In the genomic region with DNA sequence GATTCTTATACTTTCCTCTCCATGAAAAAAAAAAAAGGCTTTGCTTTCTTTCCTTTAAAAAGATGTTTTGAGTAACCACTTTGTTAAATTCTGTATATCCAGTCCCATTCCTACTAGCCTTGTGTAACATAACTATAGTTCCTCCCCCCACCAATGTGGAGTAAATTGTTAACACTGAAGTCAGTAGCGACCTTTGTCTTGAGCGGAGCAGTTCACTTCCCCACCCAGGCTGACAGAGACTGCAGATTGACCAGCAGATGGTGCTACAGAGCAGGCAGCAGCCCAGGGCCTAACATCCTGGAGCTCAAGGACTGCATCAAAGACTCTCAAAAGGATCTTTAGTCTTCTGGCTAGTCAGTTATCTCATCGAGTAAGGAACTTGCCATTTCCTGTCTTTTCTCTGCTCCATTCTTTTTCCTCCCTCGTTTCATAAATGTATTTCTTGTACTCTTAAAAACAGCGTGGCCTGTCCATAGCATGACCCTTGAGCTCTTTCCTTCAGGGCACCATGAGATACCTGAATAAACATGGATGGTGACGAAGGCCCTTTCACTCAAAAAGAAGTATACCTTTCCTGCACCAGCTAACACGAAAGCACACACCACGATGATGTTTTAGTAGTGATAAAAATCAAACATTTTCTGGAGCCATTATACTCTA, we compare ENCODE assay signal across 8 cellular contexts.
A peak's percentile ranks its signal among the peaks of the same experiment; 100 is the strongest.
DNase-seq lines count a peak whose midpoint lies in the region; ATAC-seq, FAIRE-seq and TF ChIP-seq lines count a peak whose summit lies in the region.

No MANE protein-coding gene starts in this region.

- peak; percentile 47 for DNase-seq in A172 (ENCODE audit: low spot score)
- DNase-seq in GM18507 (ENCODE audit: extremely low spot score, insufficient read length, low read depth), result peak; percentile 8
- DNase-seq in NCI-H146 (lab: John Stamatoyannopoulos, UW), result peak; percentile 27
- DNase-seq in T-cell, result peak in 31 of 34 experiments; percentile 1 to 51 (median 27)
- DNase-seq in astrocyte (ENCODE audit: low read depth), result peak; percentile 61
- DNase-seq in iPS DF 19.7 (ENCODE audit: low read depth, low spot score), result peak; percentile 68
- peak; percentile 86 for DNase-seq in spleen

- H3K9me3 Mint-ChIP-seq in T-cell (no peaks in the 10 kb centered on the region), astrocyte (ENCODE audit: unreplicated experiment) (no peaks in the 10 kb centered on the region)

- H3K27ac ChIP-seq in astrocyte (ENCODE audit: low read depth, low read length) (no peak overlapping the region), spleen (no peak overlapping the region)

- POLR2A ChIA-PET in T-cell (lab: Charles Lee), result no interaction called here

- H3K36me3 ChIP-seq in astrocyte (ENCODE audit: insufficient read depth, low read length) (no peaks in the 10 kb centered on the region), spleen (no peaks in the 10 kb centered on the region)

- peaks cover 9% of the 10 kb centered on the region for H3K4me1 ChIP-seq in astrocyte (ENCODE audit: insufficient read depth, low read length)
- no peaks in the 10 kb centered on the region for H3K4me1 ChIP-seq in spleen

- H3K9me3 ChIP-seq in astrocyte (ENCODE audit: insufficient read depth, low read depth, low read length) (no peaks in the 10 kb centered on the region), spleen (no peaks in the 10 kb centered on the region)

- H3K9ac ChIP-seq in astrocyte (ENCODE audit: low read length), result no peak overlapping the region

- CTCF ChIA-PET in T-cell (lab: Charles Lee), result interaction anchor here (0.7 to 1.8 kb wide), 7 partner anchors 8 to 414 kb away, joined by 3 to 6 read pairs (median 4); no protein-coding TSS in a partner anchor

- H3K36me3 Mint-ChIP-seq in T-cell (no peaks in the 10 kb centered on the region), astrocyte (ENCODE audit: low read depth, unreplicated experiment) (no peaks in the 10 kb centered on the region)

- H3K4me1 Mint-ChIP-seq in T-cell, result no peaks in the 10 kb centered on the region
- peaks cover 9% of the 10 kb centered on the region for H3K4me1 Mint-ChIP-seq in astrocyte (ENCODE audit: low read depth, unreplicated experiment)

- H2AFZ ChIP-seq in astrocyte (ENCODE audit: low read depth, low read length), result no peak overlapping the region

- peak; percentile 98 for ATAC-seq in HG02938 (IDR thresholded peaks at IDR 0.05; ENCODE audit: unreplicated experiment)
- ATAC-seq in T-cell (replicated peaks in 1 of 4), result peak; percentile 63 to 78 (median 70)

- H3K4me2 ChIP-seq in astrocyte (ENCODE audit: low read length), result no peak overlapping the region

- H3K4me3 Mint-ChIP-seq in T-cell, result no peak overlapping the region
- H3K4me3 Mint-ChIP-seq in astrocyte (ENCODE audit: unreplicated experiment), result no peak overlapping the region

- H3K4me3 ChIP-seq in astrocyte (ENCODE audit: insufficient read depth, low read depth, low read length), result no peak overlapping the region
- H3K4me3 ChIP-seq in spleen, result no peak overlapping the region

- H3K27me3 Mint-ChIP-seq in T-cell, result peaks cover 0 to 11% of the 10 kb centered on the region in 2 donors
- H3K27me3 Mint-ChIP-seq in astrocyte (ENCODE audit: low read depth, unreplicated experiment), result no peaks in the 10 kb centered on the region

- H3K27ac Mint-ChIP-seq in T-cell, result no peak overlapping the region
- no peak overlapping the region for H3K27ac Mint-ChIP-seq in astrocyte (ENCODE audit: unreplicated experiment)

- H4K20me1 ChIP-seq in astrocyte (ENCODE audit: insufficient read depth, low read length), result no peaks in the 10 kb centered on the region

- TF ChIP-seq POLR2A in spleen (IDR thresholded peaks at IDR 0.05), result no peak

- H3K27me3 ChIP-seq in astrocyte (ENCODE audit: insufficient read depth, low read length) (no peaks in the 10 kb centered on the region), spleen (replicated peaks in 1 of 7) (no peaks in the 10 kb centered on the region)

- H3K79me2 ChIP-seq in astrocyte (ENCODE audit: insufficient read depth, low read length), result no peaks in the 10 kb centered on the region

- TF ChIP-seq CTCF in astrocyte (IDR thresholded peaks at IDR 0.05; ENCODE audit: insufficient read depth, low read depth, low read length), result peak; percentile 96
- peak; percentile 55 to 88 (median 82) for TF ChIP-seq CTCF in spleen (IDR thresholded peaks at IDR 0.05 in 8 of 11, conservative IDR thresholded peaks at IDR 0.05 in 3 of 11)

- intact Hi-C loops in spleen (cut with DNase I; ENCODE audit: low total_unique reads), result loop anchor here (10.0 kb wide), 1 partner anchor 114 kb away; no protein-coding TSS in a partner anchor

- FAIRE-seq in GM18507 (lab: Jason Lieb, UNC) (peak; percentile 90), astrocyte (lab: Jason Lieb, UNC) (peak; percentile 73)

- 36 to 41% (median 38%) methylated on average over 8 of the region's 8 CpGs for WGBS in spleen, 5 donors

Comparison
In these comparisons a context has a peak if more than half of its experiments do, and no peak if none do; other contexts are left out.
1. DNase-seq: peak in every context shown above with its lines; median percentile 86 in spleen; 68 in iPS DF 19.7; 61 in astrocyte; 47 in A172; 27 in NCI-H146; 27 in T-cell; 8 in GM18507.